28 cellular contexts compared by ENCODE assay signal in the genomic region with DNA sequence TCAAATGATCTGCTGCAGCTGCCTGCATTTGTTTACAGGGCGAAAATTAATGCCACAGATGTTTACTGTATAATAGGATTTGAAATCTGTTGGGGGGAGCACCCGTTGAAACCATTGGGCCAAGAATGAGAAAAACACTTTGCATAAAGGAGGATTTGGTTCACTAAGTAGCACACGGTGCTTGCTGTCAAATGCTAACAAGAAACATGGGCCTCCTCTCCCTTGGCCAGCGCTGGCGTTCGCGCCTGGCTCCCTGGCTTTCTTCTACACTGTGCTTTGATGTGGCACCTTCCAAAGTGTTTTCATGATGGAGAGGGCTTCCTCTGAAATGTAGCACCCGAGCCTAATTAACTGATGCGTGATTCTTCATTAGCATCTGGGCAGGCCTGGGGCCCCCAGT.
"Had no signal": no experiment of that assay in that cellular context is flagged by ENCODE, and none has a peak within 500 bp of the region (broad histone marks: within the 10 kb centered on the region; RNA-seq: fewer than 3 reads in every experiment).

No MANE protein-coding gene starts in this region.

- H3K9me3 ChIP-seq: colonic mucosa, heart left ventricle had no signal

- H3K27ac Mint-ChIP-seq: activated B cell treated with CpG ODN at 0.5 μM for 24 hours; activated CD8-positive, alpha-beta T cell treated with anti-CD3 and anti-CD28 coated beads for 36 hours; activated naive CD8-positive, alpha-beta T cell; activated T-helper 17 cell treated with anti-CD3 and anti-CD28 coated beads, Interleukin-2, amount 50 U/mL, for 72 hours; endodermal cell; T-helper 2 cell treated with Interferon-gamma antibody and Interleukin-4, amounts not matched to agents 5 μg/mL and 100 μg/mL, for 36 hours had no signal

- H3K4me1 Mint-ChIP-seq: activated B cell treated with CpG ODN at 0.5 μM for 24 hours; activated T-helper 17 cell treated with anti-CD3 and anti-CD28 coated beads, Interleukin-2, amount 50 U/mL, for 72 hours; central memory CD8-positive, alpha-beta T cell had no signal

- H3K27me3 Mint-ChIP-seq: activated B cell treated with CpG ODN at 0.5 μM for 24 hours had no signal

- H3K9me3 Mint-ChIP-seq: activated B cell treated with CpG ODN at 0.5 μM for 24 hours; activated CD8-positive, alpha-beta T cell treated with anti-CD3 and anti-CD28 coated beads for 36 hours; activated T-cell treated with anti-CD3 and anti-CD28 coated beads, Interleukin-2, amount 50 U/mL, for 4 hours; activated T-helper 17 cell treated with anti-CD3 and anti-CD28 coated beads, Interleukin-2, amount 50 U/mL, for 72 hours; central memory CD8-positive, alpha-beta T cell; endodermal cell; T-helper 2 cell treated with Interferon-gamma antibody and Interleukin-4, amounts not matched to agents 5 μg/mL and 100 μg/mL, for 36 hours had no signal

- H3K36me3 Mint-ChIP-seq: activated naive CD8-positive, alpha-beta T cell had no signal

- H3K4me3 Mint-ChIP-seq: activated B cell treated with CpG ODN at 0.5 μM for 24 hours; activated CD8-positive, alpha-beta T cell treated with anti-CD3 and anti-CD28 coated beads for 36 hours; activated naive CD8-positive, alpha-beta T cell; activated T-cell treated with anti-CD3 and anti-CD28 coated beads, Interleukin-2, amount 50 U/mL, for 4 hours; activated T-helper 17 cell treated with anti-CD3 and anti-CD28 coated beads, Interleukin-2, amount 50 U/mL, for 72 hours; central memory CD8-positive, alpha-beta T cell; endodermal cell; T-helper 2 cell treated with Interferon-gamma antibody and Interleukin-4, amounts not matched to agents 5 μg/mL and 100 μg/mL, for 36 hours had no signal

- DNase-seq: activated B cell treated with CpG ODN at 0.5 μM for 24 hours; activated CD4-positive, alpha-beta T cell treated with anti-CD3 and anti-CD28 coated beads for 48 hours; activated CD4-positive, alpha-beta T cell treated with anti-CD3 and anti-CD28 coated beads, Interleukin-2, amount 50 U/mL, for 1 hour; activated CD4-positive, alpha-beta T cell treated with anti-CD3 and anti-CD28 coated beads, Interleukin-2, amount 50 U/mL, for 48 hours; activated CD8-positive, alpha-beta memory T cell treated with anti-CD3 and anti-CD28 coated beads for 24 hours; activated CD8-positive, alpha-beta T cell treated with anti-CD3 and anti-CD28 coated beads for 36 hours; activated effector memory CD4-positive, alpha-beta T cell treated with Interleukin-2 at 50 U/mL for 16 hours; activated gamma-delta T cell treated with Interleukin-2 at 50 U/mL for 16 hours; activated naive CD4-positive, alpha-beta T cell treated with anti-CD3 and anti-CD28 coated beads, Interleukin-2, amount 50 U/mL, for 16 hours; activated naive CD4-positive, alpha-beta T cell treated with Interleukin-2 at 50 U/mL for 16 hours; activated T-cell treated with anti-CD3 and anti-CD28 coated beads, Interleukin-2, amount 50 U/mL, for 4 hours; amniotic stem cell; anterior cingulate cortex; brain microvascular endothelial cell; colonic mucosa; effector memory CD4-positive, alpha-beta T cell; endodermal cell; foreskin fibroblast; heart left ventricle; hypothalamus; T1000; WERI-Rb-1 had no signal

- ATAC-seq: activated CD4-positive, CD25-positive, alpha-beta regulatory T cell treated with anti-CD3 and anti-CD28 coated beads, Interleukin-2, amount 50 U/mL, for 24 hours; activated CD8-positive, alpha-beta T cell treated with anti-CD3 and anti-CD28 coated beads for 36 hours; activated T-cell treated with anti-CD3 and anti-CD28 coated beads, Interleukin-2, amount 50 U/mL, for 4 hours; activated T-helper 17 cell treated with anti-CD3 and anti-CD28 coated beads, Interleukin-2, amount 50 U/mL, for 72 hours; esophagus mucosa; heart left ventricle had no signal
